ENCODE assay signal across 8 cellular contexts in genomic region chr1:29708818-29709710, GRCh38.
DNase-seq lines count a peak whose midpoint lies in the region; ATAC-seq and TF ChIP-seq lines count a peak whose summit lies in the region.

No MANE protein-coding gene starts in this region.

- no peak for TF ChIP-seq CTCF in DOHH2 (IDR thresholded peaks at IDR 0.05; ENCODE audit: low read depth, low read length, poor library complexity, severe bottlenecking)
- no peak for TF ChIP-seq CTCF in neural cell (IDR thresholded peaks at IDR 0.05; ENCODE audit: poor library complexity, severe bottlenecking)

- H3K9me3 ChIP-seq in DOHH2 (ENCODE audit: control insufficient read depth, insufficient read depth, low read length) (no peaks in the 10 kb centered on the region), adipocyte (ENCODE audit: control insufficient read depth, low read length) (no peaks in the 10 kb centered on the region), neural cell (ENCODE audit: low read length) (no peaks in the 10 kb centered on the region)
- H3K9me3 ChIP-seq in CD4-positive, alpha-beta memory T cell (ENCODE audit: control insufficient read depth in 1 of 2, low read length in 2 of 2), result no peaks in the 10 kb centered on the region

- DNase-seq in NCI-H128 (lab: John Stamatoyannopoulos, UW; ENCODE audit: unreplicated experiment) (peak; percentile 82), adipocyte (ENCODE audit: low read depth) (peak; percentile 89), activated gamma-delta T cell (lab: John Stamatoyannopoulos, UW) (no peak)
- no peak for DNase-seq in CD4-positive, alpha-beta memory T cell

- H3K9ac ChIP-seq in adipocyte (ENCODE audit: low read length) (peak overlapping the region; percentile 13), neural cell (ENCODE audit: low read length) (peak overlapping the region; percentile 35)

- H3K36me3 ChIP-seq in DOHH2 (ENCODE audit: control insufficient read depth, low read length) (no peaks in the 10 kb centered on the region), adipocyte (ENCODE audit: control insufficient read depth, insufficient read depth, low read length, severe bottlenecking) (no peaks in the 10 kb centered on the region), neural cell (ENCODE audit: insufficient read depth, low read length) (no peaks in the 10 kb centered on the region)
- no peaks in the 10 kb centered on the region for H3K36me3 ChIP-seq in CD4-positive, alpha-beta memory T cell (ENCODE audit: insufficient read depth, low read length)

- no peaks in the 10 kb centered on the region for H3K36me3 Mint-ChIP-seq in CD4-positive, alpha-beta memory T cell

- H3K27me3 ChIP-seq in DOHH2 (ENCODE audit: control insufficient read depth, low read length) (no peaks in the 10 kb centered on the region), adipocyte (replicated peaks; ENCODE audit: control insufficient read depth, insufficient read depth, low read length) (peaks cover 9% of the 10 kb centered on the region), neural cell (ENCODE audit: insufficient read depth, low read depth, low read length) (no peaks in the 10 kb centered on the region)
- peaks cover 6% of the 10 kb centered on the region for H3K27me3 ChIP-seq in CD4-positive, alpha-beta memory T cell (ENCODE audit: insufficient read depth, low read length)

- peaks cover 0 to 2% (median 0%) of the 10 kb centered on the region in 8 donors for H3K9me3 Mint-ChIP-seq in CD4-positive, alpha-beta memory T cell

- H3K4me1 ChIP-seq in DOHH2 (ENCODE audit: control insufficient read depth, low read length) (peaks cover 14% of the 10 kb centered on the region), adipocyte (ENCODE audit: control insufficient read depth, insufficient read depth, low read length) (peaks cover 6% of the 10 kb centered on the region)
- no peaks in the 10 kb centered on the region for H3K4me1 ChIP-seq in CD4-positive, alpha-beta memory T cell (ENCODE audit: insufficient read depth, low read length)

- no peak for TF ChIP-seq EP300 in neural cell (conservative IDR thresholded peaks at IDR 0.05; ENCODE audit: poor library complexity, severe bottlenecking)

- CTCF ChIA-PET in CD4-positive, alpha-beta memory T cell (lab: Charles Lee; ENCODE audit: partially characterized antibody), result interaction anchor here (1.1 kb wide), 1 partner anchor 8 kb away, joined by 3 read pairs; no protein-coding TSS in a partner anchor

- no peak for ATAC-seq in GM19397 (IDR thresholded peaks at IDR 0.05; ENCODE audit: unreplicated experiment)
- no peak for ATAC-seq in HG02763 (IDR thresholded peaks at IDR 0.05; ENCODE audit: unreplicated experiment)

- H3K27ac ChIP-seq in DOHH2 (ENCODE audit: low read depth, low read length) (no peak overlapping the region), neural cell (ENCODE audit: low read length) (no peak overlapping the region)
- H3K27ac ChIP-seq in CD4-positive, alpha-beta memory T cell (ENCODE audit: low read depth, low read length), result no peak overlapping the region

- H3K4me3 ChIP-seq in DOHH2 (ENCODE audit: low read length) (no peak overlapping the region), adipocyte (ENCODE audit: low read length) (no peak overlapping the region), neural cell (ENCODE audit: low read length) (no peak overlapping the region)
- no peak overlapping the region for H3K4me3 ChIP-seq in CD4-positive, alpha-beta memory T cell (ENCODE audit: low read length in 2 of 2)

- intact Hi-C loops in CD4-positive, alpha-beta memory T cell (cut with micrococcal nuclease), result no loop called here

- H3K79me2 ChIP-seq in DOHH2 (ENCODE audit: control insufficient read depth, low read length) (no peaks in the 10 kb centered on the region), neural cell (replicated peaks; ENCODE audit: insufficient read depth, low read length) (no peaks in the 10 kb centered on the region)

- TF ChIP-seq RAD21 in neural cell (conservative IDR thresholded peaks at IDR 0.05), result no peak

- H3K9me2 ChIP-seq in DOHH2 (replicated peaks; ENCODE audit: control insufficient read depth, low read length), result no peaks in the 10 kb centered on the region
- H3K9me2 ChIP-seq in neural cell (ENCODE audit: insufficient read depth, low read length), result no peaks in the 10 kb centered on the region

- H3K27me3 Mint-ChIP-seq in CD4-positive, alpha-beta memory T cell, result peaks cover 13 to 22% of the 10 kb centered on the region in 2 donors

- H3K4me3 Mint-ChIP-seq in CD4-positive, alpha-beta memory T cell, result no peak overlapping the region

- H3K4me2 ChIP-seq in DOHH2 (ENCODE audit: low read length), result peak overlapping the region; percentile 9; the same call in 1 of the 2 replicates
- no peak overlapping the region for H3K4me2 ChIP-seq in neural cell (ENCODE audit: low read length)

- H4K20me1 ChIP-seq in DOHH2 (ENCODE audit: control insufficient read depth, insufficient read depth, low read depth, low read length) (no peaks in the 10 kb centered on the region), neural cell (ENCODE audit: insufficient read depth) (no peaks in the 10 kb centered on the region)

- H2AFZ ChIP-seq in neural cell (ENCODE audit: low read depth, low read length), result no peak overlapping the region

- H3F3A ChIP-seq in DOHH2 (ENCODE audit: control insufficient read depth, insufficient read depth), result no peaks in the 10 kb centered on the region
- no peaks in the 10 kb centered on the region for H3F3A ChIP-seq in neural cell (ENCODE audit: insufficient read depth, low read length, poor library complexity, severe bottlenecking)

- no peak overlapping the region for H3K27ac Mint-ChIP-seq in CD4-positive, alpha-beta memory T cell

- H3K4me1 Mint-ChIP-seq in CD4-positive, alpha-beta memory T cell, result peaks cover 0 to 2% (median 0%) of the 10 kb centered on the region in 4 donors

- POLR2A ChIA-PET in CD4-positive, alpha-beta memory T cell (lab: Charles Lee; ENCODE audit: partially characterized antibody), result no interaction called here

TF ChIP-seq in neural cell, 6 proteins besides CTCF, POLR2A, EP300 and RAD21:
- no peak for TF ChIP-seq REST (IDR thresholded peaks at IDR 0.05; ENCODE audit: borderline replicate concordance)
- no peak for TF ChIP-seq MXI1 (conservative IDR thresholded peaks at IDR 0.05; ENCODE audit: poor library complexity, severe bottlenecking)
- no peak for TF ChIP-seq EZH2 (IDR thresholded peaks at IDR 0.05; ENCODE audit: borderline replicate concordance, insufficient read depth, low read length, poor library complexity, severe bottlenecking)
- TF ChIP-seq TAF1 (IDR thresholded peaks at IDR 0.05; ENCODE audit: low read depth), result no peak
- TF ChIP-seq POLR2AphosphoS5 (IDR thresholded peaks at IDR 0.05), result no peak
- no peak for TF ChIP-seq SMC3 (conservative IDR thresholded peaks at IDR 0.05; ENCODE audit: poor library complexity)

Comparison
In these comparisons a context has a peak if more than half of its experiments do, and no peak if none do; other contexts are left out.
1. DNase-seq: peak in NCI-H128 (single experiment) and adipocyte (single experiment); none in activated gamma-delta T cell (single experiment) and CD4-positive, alpha-beta memory T cell (0 of 5).